In genomic region chrX:40074080-40074958, GRCh38 we compare ENCODE assay signal across 27 cellular contexts.
"Had no signal": no experiment of that assay in that cellular context is flagged by ENCODE, and none has a peak within 500 bp of the region (broad histone marks: within the 10 kb centered on the region; RNA-seq: fewer than 3 reads in every experiment).

No MANE protein-coding gene starts in this region.

- H3K4me1 ChIP-seq: ascending aorta, Peyer's patch, SJSA1 had no signal

- ATAC-seq: activated CD4-positive, alpha-beta T cell treated with anti-CD3 and anti-CD28 coated beads for 36 hours; activated CD8-positive, alpha-beta T cell treated with anti-CD3 and anti-CD28 coated beads, Interleukin-2, amount 10 ng/mL, durations not matched to agents 7 days and 5 days; body of pancreas; SK-N-SH treated with all-trans-retinoic acid at 6 μM for 48 hours had no signal

- FAIRE-seq: TTC549 had no signal

- H3K27me3 ChIP-seq: ascending aorta, body of pancreas, MG63, Peyer's patch, SJSA1 had no signal

- H3K9me3 ChIP-seq: ascending aorta, body of pancreas, MG63, Peyer's patch, SJSA1 had no signal

- H3K9me3 Mint-ChIP-seq: activated naive CD4-positive, alpha-beta T cell treated with anti-CD3 and anti-CD28 coated beads, Interleukin-2, amount 50 U/mL, for 24 hours had no signal

- H3K27me3 Mint-ChIP-seq: activated CD4-positive, alpha-beta T cell treated with anti-CD3 and anti-CD28 coated beads for 36 hours; activated naive CD4-positive, alpha-beta T cell treated with anti-CD3 and anti-CD28 coated beads, Interleukin-2, amount 50 U/mL, for 24 hours had no signal

- H3K27ac ChIP-seq: ascending aorta, body of pancreas, Peyer's patch, SJSA1, VCaP had no signal

- H3K27ac Mint-ChIP-seq: activated CD4-positive, alpha-beta T cell treated with anti-CD3 and anti-CD28 coated beads for 36 hours; activated CD8-positive, alpha-beta T cell treated with anti-CD3 and anti-CD28 coated beads, Interleukin-2, amount 10 ng/mL, durations not matched to agents 7 days and 5 days; activated naive CD4-positive, alpha-beta T cell treated with anti-CD3 and anti-CD28 coated beads, Interleukin-2, amount 50 U/mL, for 24 hours had no signal

- H3K4me3 ChIP-seq: ascending aorta, body of pancreas, MG63, Peyer's patch, SJSA1 had no signal

- H3K4me3 Mint-ChIP-seq: activated CD4-positive, alpha-beta T cell treated with anti-CD3 and anti-CD28 coated beads for 36 hours; activated CD8-positive, alpha-beta T cell treated with anti-CD3 and anti-CD28 coated beads, Interleukin-2, amount 10 ng/mL, durations not matched to agents 7 days and 5 days; activated naive CD4-positive, alpha-beta T cell treated with anti-CD3 and anti-CD28 coated beads, Interleukin-2, amount 50 U/mL, for 24 hours had no signal

- DNase-seq: activated CD4-positive, alpha-beta T cell treated with anti-CD3 and anti-CD28 coated beads for 36 hours; activated CD4-positive, alpha-beta T cell treated with anti-CD3 and anti-CD28 coated beads, Interleukin-2, amount 50 U/mL, for 1 hour; activated CD8-positive, alpha-beta memory T cell treated with anti-CD3 and anti-CD28 coated beads, Interleukin-2, amount 50 U/mL, for 48 hours; activated CD8-positive, alpha-beta T cell treated with anti-CD3 and anti-CD28 coated beads, Interleukin-2, amount 10 ng/mL, durations not matched to agents 7 days and 5 days; activated effector memory CD4-positive, alpha-beta T cell treated with Interleukin-2 at 50 U/mL for 16 hours; activated naive CD4-positive, alpha-beta T cell; activated T-cell treated with anti-CD3 and anti-CD28 coated beads, Interleukin-2, amount 50 U/mL, for 1 hour; body of pancreas; MG63; NCI-H1105 treated with DMSO at 0.1 percent for 48 hours; NCI-H1436 treated with DMSO at 0.1 percent for 48 hours; NCI-H187; NCI-H2081; NCI-H510A treated with DMSO at 0.1 percent for 48 hours; NCI-H69; NK-92 treated with Interleukin-12 subunit alpha and Interleukin-12 subunit beta, amount 100 ng/mL, for 24 hours; OCI-M1; Peyer's patch; SHP77; SW 1271; T1000 had no signal
